ENCODE assay signal across 1 cellular context in the genomic region with DNA sequence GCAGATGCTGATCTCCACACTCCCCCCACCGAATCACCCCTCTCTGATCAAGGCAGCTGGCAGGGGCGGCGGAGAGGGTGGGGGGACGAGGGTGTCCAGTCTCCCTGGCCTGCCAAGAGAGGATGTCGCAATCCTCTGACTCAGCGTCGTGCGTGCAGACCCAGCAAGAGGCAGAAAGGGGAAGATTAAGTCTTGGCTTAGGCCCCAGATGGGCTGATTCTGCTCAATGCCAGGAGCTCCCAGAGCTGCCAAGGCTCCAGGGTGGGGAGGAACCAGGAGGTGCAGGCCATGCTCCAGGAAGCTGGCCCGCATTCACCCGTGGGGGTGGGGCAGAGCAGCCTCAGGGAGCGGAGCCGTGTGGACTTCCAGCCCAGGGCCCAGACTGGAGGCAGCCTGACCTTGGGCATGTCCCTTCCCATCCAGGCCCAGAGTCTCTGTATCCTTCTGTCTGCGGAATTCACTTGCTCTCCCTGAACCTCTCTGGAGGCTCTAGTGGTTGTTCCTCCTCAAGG.
TF ChIP-seq lines count a peak whose summit lies in the region.

No MANE protein-coding gene starts in this region.

TF ChIP-seq in HepG2, 621 proteins besides CTCF, POLR2A, EP300 and RAD21 (continues in another document):
- TF ChIP-seq PHB2 (IDR thresholded peaks at IDR 0.05; ENCODE audit: partially characterized antibody) = no peak
- TF ChIP-seq ZSCAN22 (CRISPR knock-in tag; IDR thresholded peaks at IDR 0.05) = 0 out of 2 replicates have a peak, but pooled peaks have one; percentile 48
- no peak for TF ChIP-seq SMAD3 (CRISPR knock-in tag; IDR thresholded peaks at IDR 0.05)
- TF ChIP-seq ZNF383 (CRISPR knock-in tag; IDR thresholded peaks at IDR 0.05; ENCODE audit: borderline replicate concordance) = no peak
- no peak for TF ChIP-seq ZNF282 (IDR thresholded peaks at IDR 0.05; ENCODE audit: partially characterized antibody)
- TF ChIP-seq FOSL2 (CRISPR knock-in tag; IDR thresholded peaks at IDR 0.05) = peak; percentile 97
- no peak for TF ChIP-seq NKX3-1 (CRISPR knock-in tag; IDR thresholded peaks at IDR 0.05)
- TF ChIP-seq YEATS4 (CRISPR knock-in tag; IDR thresholded peaks at IDR 0.05; ENCODE audit: borderline replicate concordance) = no peak
- no peak for TF ChIP-seq CCDC6 (CRISPR knock-in tag; IDR thresholded peaks at IDR 0.05)
- no peak for TF ChIP-seq SMARCE1 (IDR thresholded peaks at IDR 0.05; ENCODE audit: borderline replicate concordance)
- TF ChIP-seq ZKSCAN1 (IDR thresholded peaks at IDR 0.05; ENCODE audit: low read length) = no peak
- TF ChIP-seq, protein P1, sequence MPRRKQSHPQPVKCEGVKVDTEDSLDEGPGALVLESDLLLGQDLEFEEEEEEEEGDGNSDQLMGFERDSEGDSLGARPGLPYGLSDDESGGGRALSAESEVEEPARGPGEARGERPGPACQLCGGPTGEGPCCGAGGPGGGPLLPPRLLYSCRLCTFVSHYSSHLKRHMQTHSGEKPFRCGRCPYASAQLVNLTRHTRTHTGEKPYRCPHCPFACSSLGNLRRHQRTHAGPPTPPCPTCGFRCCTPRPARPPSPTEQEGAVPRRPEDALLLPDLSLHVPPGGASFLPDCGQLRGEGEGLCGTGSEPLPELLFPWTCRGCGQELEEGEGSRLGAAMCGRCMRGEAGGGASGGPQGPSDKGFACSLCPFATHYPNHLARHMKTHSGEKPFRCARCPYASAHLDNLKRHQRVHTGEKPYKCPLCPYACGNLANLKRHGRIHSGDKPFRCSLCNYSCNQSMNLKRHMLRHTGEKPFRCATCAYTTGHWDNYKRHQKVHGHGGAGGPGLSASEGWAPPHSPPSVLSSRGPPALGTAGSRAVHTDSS (CRISPR knock-in tag; conservative IDR thresholded peaks at IDR 0.05) = no peak
- TF ChIP-seq MTF2 (CRISPR knock-in tag; IDR thresholded peaks at IDR 0.05; ENCODE audit: borderline replicate concordance) = no peak
- TF ChIP-seq, protein P2, sequence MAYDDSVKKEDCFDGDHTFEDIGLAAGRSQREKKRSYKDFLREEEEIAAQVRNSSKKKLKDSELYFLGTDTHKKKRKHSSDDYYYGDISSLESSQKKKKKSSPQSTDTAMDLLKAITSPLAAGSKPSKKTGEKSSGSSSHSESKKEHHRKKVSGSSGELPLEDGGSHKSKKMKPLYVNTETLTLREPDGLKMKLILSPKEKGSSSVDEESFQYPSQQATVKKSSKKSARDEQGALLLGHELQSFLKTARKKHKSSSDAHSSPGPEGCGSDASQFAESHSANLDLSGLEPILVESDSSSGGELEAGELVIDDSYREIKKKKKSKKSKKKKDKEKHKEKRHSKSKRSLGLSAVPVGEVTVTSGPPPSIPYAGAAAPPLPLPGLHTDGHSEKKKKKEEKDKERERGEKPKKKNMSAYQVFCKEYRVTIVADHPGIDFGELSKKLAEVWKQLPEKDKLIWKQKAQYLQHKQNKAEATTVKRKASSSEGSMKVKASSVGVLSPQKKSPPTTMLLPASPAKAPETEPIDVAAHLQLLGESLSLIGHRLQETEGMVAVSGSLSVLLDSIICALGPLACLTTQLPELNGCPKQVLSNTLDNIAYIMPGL (CRISPR knock-in tag; IDR thresholded peaks at IDR 0.05; ENCODE audit: borderline replicate concordance in 1 of 2, low read depth in 1 of 2) = no peak
- TF ChIP-seq RBFOX2 (IDR thresholded peaks at IDR 0.05; ENCODE audit: low read depth, low read length) = peak; percentile 39; the same call in 1 of the 2 replicates
- no peak for TF ChIP-seq ARID2 (CRISPR knock-in tag; IDR thresholded peaks at IDR 0.05; ENCODE audit: borderline replicate concordance)
- no peak for TF ChIP-seq RFXAP (CRISPR knock-in tag; IDR thresholded peaks at IDR 0.05; ENCODE audit: borderline replicate concordance)
- TF ChIP-seq HDAC2 (CRISPR knock-in tag; IDR thresholded peaks at IDR 0.05) = peak; percentile 66; the same call in 1 of the 2 replicates
- TF ChIP-seq KAT8 (CRISPR knock-in tag; IDR thresholded peaks at IDR 0.05) = no peak
- TF ChIP-seq, protein P3, sequence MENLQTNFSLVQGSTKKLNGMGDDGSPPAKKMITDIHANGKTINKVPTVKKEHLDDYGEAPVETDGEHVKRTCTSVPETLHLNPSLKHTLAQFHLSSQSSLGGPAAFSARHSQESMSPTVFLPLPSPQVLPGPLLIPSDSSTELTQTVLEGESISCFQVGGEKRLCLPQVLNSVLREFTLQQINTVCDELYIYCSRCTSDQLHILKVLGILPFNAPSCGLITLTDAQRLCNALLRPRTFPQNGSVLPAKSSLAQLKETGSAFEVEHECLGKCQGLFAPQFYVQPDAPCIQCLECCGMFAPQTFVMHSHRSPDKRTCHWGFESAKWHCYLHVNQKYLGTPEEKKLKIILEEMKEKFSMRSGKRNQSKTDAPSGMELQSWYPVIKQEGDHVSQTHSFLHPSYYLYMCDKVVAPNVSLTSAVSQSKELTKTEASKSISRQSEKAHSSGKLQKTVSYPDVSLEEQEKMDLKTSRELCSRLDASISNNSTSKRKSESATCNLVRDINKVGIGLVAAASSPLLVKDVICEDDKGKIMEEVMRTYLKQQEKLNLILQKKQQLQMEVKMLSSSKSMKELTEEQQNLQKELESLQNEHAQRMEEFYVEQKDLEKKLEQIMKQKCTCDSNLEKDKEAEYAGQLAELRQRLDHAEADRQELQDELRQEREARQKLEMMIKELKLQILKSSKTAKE (CRISPR knock-in tag; IDR thresholded peaks at IDR 0.05; ENCODE audit: borderline replicate concordance) = no peak
- TF ChIP-seq, protein P4, sequence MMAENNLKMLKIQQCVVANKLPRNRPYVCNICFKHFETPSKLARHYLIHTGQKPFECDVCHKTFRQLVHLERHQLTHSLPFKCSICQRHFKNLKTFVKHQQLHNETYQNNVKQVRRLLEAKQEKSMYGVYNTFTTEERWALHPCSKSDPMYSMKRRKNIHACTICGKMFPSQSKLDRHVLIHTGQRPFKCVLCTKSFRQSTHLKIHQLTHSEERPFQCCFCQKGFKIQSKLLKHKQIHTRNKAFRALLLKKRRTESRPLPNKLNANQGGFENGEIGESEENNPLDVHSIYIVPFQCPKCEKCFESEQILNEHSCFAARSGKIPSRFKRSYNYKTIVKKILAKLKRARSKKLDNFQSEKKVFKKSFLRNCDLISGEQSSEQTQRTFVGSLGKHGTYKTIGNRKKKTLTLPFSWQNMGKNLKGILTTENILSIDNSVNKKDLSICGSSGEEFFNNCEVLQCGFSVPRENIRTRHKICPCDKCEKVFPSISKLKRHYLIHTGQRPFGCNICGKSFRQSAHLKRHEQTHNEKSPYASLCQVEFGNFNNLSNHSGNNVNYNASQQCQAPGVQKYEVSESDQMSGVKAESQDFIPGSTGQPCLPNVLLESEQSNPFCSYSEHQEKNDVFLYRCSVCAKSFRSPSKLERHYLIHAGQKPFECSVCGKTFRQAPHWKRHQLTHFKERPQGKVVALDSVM (CRISPR knock-in tag; IDR thresholded peaks at IDR 0.05) = no peak
- 0 out of 2 replicates have a peak, but pooled peaks have one; percentile 14 for TF ChIP-seq PPARG (CRISPR knock-in tag; conservative IDR thresholded peaks at IDR 0.05)
- TF ChIP-seq SIN3B (IDR thresholded peaks at IDR 0.05; ENCODE audit: low read length) = no peak
- no peak for TF ChIP-seq SRSF1 (optimal IDR thresholded peaks at IDR 0.05; ENCODE audit: low read depth, low read length)
- TF ChIP-seq ZNF557 (CRISPR knock-in tag; IDR thresholded peaks at IDR 0.05) = no peak
- no peak for TF ChIP-seq AGO1 (IDR thresholded peaks at IDR 0.05; ENCODE audit: low read depth, low read length, poor library complexity, severe bottlenecking)
- no peak for TF ChIP-seq ZZZ3 (CRISPR knock-in tag; IDR thresholded peaks at IDR 0.05; ENCODE audit: borderline replicate concordance)
- no peak for TF ChIP-seq SMYD3 (CRISPR knock-in tag; IDR thresholded peaks at IDR 0.05)
- TF ChIP-seq, protein P5, sequence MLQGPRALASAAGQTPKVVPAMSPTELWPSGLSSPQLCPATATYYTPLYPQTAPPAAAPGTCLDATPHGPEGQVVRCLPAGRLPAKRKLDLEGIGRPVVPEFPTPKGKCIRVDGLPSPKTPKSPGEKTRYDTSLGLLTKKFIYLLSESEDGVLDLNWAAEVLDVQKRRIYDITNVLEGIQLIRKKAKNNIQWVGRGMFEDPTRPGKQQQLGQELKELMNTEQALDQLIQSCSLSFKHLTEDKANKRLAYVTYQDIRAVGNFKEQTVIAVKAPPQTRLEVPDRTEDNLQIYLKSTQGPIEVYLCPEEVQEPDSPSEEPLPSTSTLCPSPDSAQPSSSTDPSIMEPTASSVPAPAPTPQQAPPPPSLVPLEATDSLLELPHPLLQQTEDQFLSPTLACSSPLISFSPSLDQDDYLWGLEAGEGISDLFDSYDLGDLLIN (CRISPR knock-in tag; IDR thresholded peaks at IDR 0.05; ENCODE audit: borderline replicate concordance) = no peak
- TF ChIP-seq ZNF20 (CRISPR knock-in tag; IDR thresholded peaks at IDR 0.05) = no peak
- no peak for TF ChIP-seq ZNF335 (CRISPR knock-in tag; IDR thresholded peaks at IDR 0.05)
- no peak for TF ChIP-seq ZNF256 (CRISPR knock-in tag; conservative IDR thresholded peaks at IDR 0.05)
- TF ChIP-seq NFE2 (CRISPR knock-in tag; IDR thresholded peaks at IDR 0.05) = no peak
- TF ChIP-seq ERF (CRISPR knock-in tag; IDR thresholded peaks at IDR 0.05) = 0 out of 2 replicates have a peak, but pooled peaks have one; percentile 32
- no peak for TF ChIP-seq ZNF333 (CRISPR knock-in tag; IDR thresholded peaks at IDR 0.05; ENCODE audit: borderline replicate concordance)
- TF ChIP-seq, protein P6, sequence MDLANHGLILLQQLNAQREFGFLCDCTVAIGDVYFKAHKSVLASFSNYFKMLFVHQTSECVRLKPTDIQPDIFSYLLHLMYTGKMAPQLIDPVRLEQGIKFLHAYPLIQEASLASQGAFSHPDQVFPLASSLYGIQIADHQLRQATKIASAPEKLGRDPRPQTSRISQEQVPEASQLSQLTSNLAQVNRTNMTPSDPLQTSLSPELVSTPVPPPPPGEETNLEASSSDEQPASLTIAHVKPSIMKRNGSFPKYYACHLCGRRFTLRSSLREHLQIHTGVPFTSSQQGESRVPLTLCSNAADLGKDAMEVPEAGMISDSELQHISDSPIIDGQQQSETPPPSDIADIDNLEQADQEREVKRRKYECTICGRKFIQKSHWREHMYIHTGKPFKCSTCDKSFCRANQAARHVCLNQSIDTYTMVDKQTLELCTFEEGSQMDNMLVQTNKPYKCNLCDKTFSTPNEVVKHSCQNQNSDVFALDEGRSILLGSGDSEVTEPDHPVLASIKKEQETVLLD (CRISPR knock-in tag; IDR thresholded peaks at IDR 0.05; ENCODE audit: low read depth) = no peak
- TF ChIP-seq, protein P7, sequence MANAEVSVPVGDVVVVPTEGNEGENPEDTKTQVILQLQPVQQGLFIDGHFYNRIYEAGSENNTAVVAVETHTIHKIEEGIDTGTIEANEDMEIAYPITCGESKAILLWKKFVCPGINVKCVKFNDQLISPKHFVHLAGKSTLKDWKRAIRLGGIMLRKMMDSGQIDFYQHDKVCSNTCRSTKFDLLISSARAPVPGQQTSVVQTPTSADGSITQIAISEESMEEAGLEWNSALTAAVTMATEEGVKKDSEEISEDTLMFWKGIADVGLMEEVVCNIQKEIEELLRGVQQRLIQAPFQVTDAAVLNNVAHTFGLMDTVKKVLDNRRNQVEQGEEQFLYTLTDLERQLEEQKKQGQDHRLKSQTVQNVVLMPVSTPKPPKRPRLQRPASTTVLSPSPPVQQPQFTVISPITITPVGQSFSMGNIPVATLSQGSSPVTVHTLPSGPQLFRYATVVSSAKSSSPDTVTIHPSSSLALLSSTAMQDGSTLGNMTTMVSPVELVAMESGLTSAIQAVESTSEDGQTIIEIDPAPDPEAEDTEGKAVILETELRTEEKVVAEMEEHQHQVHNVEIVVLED (CRISPR knock-in tag; IDR thresholded peaks at IDR 0.05; ENCODE audit: borderline replicate concordance) = no peak
- TF ChIP-seq, protein P8, sequence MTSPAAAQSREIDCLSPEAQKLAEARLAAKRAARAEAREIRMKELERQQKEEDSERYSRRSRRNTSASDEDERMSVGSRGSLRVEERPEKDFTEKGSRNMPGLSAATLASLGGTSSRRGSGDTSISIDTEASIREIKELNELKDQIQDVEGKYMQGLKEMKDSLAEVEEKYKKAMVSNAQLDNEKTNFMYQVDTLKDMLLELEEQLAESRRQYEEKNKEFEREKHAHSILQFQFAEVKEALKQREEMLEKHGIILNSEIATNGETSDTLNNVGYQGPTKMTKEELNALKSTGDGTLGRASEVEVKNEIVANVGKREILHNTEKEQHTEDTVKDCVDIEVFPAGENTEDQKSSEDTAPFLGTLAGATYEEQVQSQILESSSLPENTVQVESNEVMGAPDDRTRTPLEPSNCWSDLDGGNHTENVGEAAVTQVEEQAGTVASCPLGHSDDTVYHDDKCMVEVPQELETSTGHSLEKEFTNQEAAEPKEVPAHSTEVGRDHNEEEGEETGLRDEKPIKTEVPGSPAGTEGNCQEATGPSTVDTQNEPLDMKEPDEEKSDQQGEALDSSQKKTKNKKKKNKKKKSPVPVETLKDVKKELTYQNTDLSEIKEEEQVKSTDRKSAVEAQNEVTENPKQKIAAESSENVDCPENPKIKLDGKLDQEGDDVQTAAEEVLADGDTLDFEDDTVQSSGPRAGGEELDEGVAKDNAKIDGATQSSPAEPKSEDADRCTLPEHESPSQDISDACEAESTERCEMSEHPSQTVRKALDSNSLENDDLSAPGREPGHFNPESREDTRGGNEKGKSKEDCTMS (CRISPR knock-in tag; conservative IDR thresholded peaks at IDR 0.05) = no peak
- no peak for TF ChIP-seq ZNF878 (CRISPR knock-in tag; IDR thresholded peaks at IDR 0.05)
- TF ChIP-seq, protein P9, sequence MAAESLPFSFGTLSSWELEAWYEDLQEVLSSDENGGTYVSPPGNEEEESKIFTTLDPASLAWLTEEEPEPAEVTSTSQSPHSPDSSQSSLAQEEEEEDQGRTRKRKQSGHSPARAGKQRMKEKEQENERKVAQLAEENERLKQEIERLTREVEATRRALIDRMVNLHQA (CRISPR knock-in tag; IDR thresholded peaks at IDR 0.05) = no peak
- no peak; the same call in 1 of the 2 replicates for TF ChIP-seq TGIF2 (CRISPR knock-in tag; IDR thresholded peaks at IDR 0.05)
- TF ChIP-seq NBN (conservative IDR thresholded peaks at IDR 0.05) = no peak
- peak; percentile 98 for TF ChIP-seq CEBPB (IDR thresholded peaks at IDR 0.05; ENCODE audit: borderline replicate concordance, low read depth, low read length)
- no peak for TF ChIP-seq AHR (CRISPR knock-in tag; IDR thresholded peaks at IDR 0.05)
